14 cellular contexts compared by ENCODE assay signal in genomic region chr16:57630931-57631845, GRCh38. TPM values are rescaled to one million over a fixed set of nuclear protein-coding genes. Genes with fewer than 3 reads are reported as not detected.
DNase-seq lines count a peak whose midpoint lies in the region; ATAC-seq, FAIRE-seq and TF ChIP-seq lines count a peak whose summit lies in the region.
"Had no signal": no experiment of that assay in that cellular context is flagged by ENCODE, and none has a peak within 500 bp of the region (broad histone marks: within the 10 kb centered on the region; RNA-seq: fewer than 3 reads in every experiment).

No MANE protein-coding gene starts in this region.

- H3K4me2 ChIP-seq in neural progenitor cell = no peak overlapping the region

- no peaks in the 10 kb centered on the region for H4K20me1 ChIP-seq in neural progenitor cell (ENCODE audit: low read depth)

- DNase-seq in left ventricle myocardium inferior (no peak), Right ventricle myocardium inferior (ENCODE audit: missing footprints) (no peak), endodermal cell (peak; percentile 56), neural progenitor cell (ENCODE audit: low spot score) (no peak), uterus (no peak), frontal cortex (ENCODE audit: low spot score in 2 of 2) (no peak)
- DNase-seq: activated CD4-positive, alpha-beta T cell treated with anti-CD3 and anti-CD28 coated beads for 48 hours; DMS79; PC-3; small intestine had no signal

- no peak overlapping the region for H2AFZ ChIP-seq in neural progenitor cell (replicated peaks)

- 89 to 93% methylated on average over 5 to 19 of the region's 21 CpGs for WGBS in endodermal cell (ENCODE audit: insufficient coverage in 1 of 2, insufficient read length in 1 of 2), 2 experiments

- no peaks in the 10 kb centered on the region for H3K36me3 ChIP-seq in left ventricle myocardium inferior
- no peaks in the 10 kb centered on the region for H3K36me3 ChIP-seq in endodermal cell (ENCODE audit: control insufficient read depth, insufficient read depth, low read length)
- no peaks in the 10 kb centered on the region for H3K36me3 ChIP-seq in neural progenitor cell
- H3K36me3 ChIP-seq in uterus = no peaks in the 10 kb centered on the region

- no peak for TF ChIP-seq CTCF in left ventricle myocardium inferior (IDR thresholded peaks at IDR 0.05; ENCODE audit: borderline replicate concordance)
- TF ChIP-seq CTCF in endodermal cell (conservative IDR thresholded peaks at IDR 0.05) = no peak
- TF ChIP-seq CTCF in neural progenitor cell (IDR thresholded peaks at IDR 0.05) = no peak
- no peak for TF ChIP-seq CTCF in uterus (IDR thresholded peaks at IDR 0.05)

- peaks cover 72% of the 10 kb centered on the region for H3K4me1 ChIP-seq in left ventricle myocardium inferior
- peaks cover 2% of the 10 kb centered on the region for H3K4me1 ChIP-seq in endodermal cell (ENCODE audit: control insufficient read depth, insufficient read depth, low read length)
- H3K4me1 ChIP-seq in neural progenitor cell = peaks cover 17% of the 10 kb centered on the region
- peaks cover 5% of the 10 kb centered on the region in 2 donors for H3K4me1 ChIP-seq in uterus

- ATAC-seq in Right ventricle myocardium inferior (no peak), HG02642 (IDR thresholded peaks at IDR 0.05; ENCODE audit: poor library complexity, unreplicated experiment) (no peak)
- ATAC-seq in stimulated activated memory B cell treated with anti-CD40 and anti-IgM and Interleukin-4, amounts not matched to agents 10 μg/mL and 1 μg/mL and 100 μg/mL, for 72 hours = no peak
- ATAC-seq: PC-3 had no signal

- H3K9ac ChIP-seq in endodermal cell (ENCODE audit: extremely low read depth, low read length, poor library complexity, severe bottlenecking) (no peak overlapping the region), neural progenitor cell (no peak overlapping the region)

- H3K9me3 ChIP-seq in left ventricle myocardium inferior (replicated peaks) = no peaks in the 10 kb centered on the region
- no peaks in the 10 kb centered on the region for H3K9me3 ChIP-seq in endodermal cell (ENCODE audit: control insufficient read depth, low read length)
- no peaks in the 10 kb centered on the region for H3K9me3 ChIP-seq in neural progenitor cell (ENCODE audit: low read depth)
- no peaks in the 10 kb centered on the region for H3K9me3 ChIP-seq in uterus

- H3K79me2 ChIP-seq in neural progenitor cell (ENCODE audit: low read depth) = no peaks in the 10 kb centered on the region

- H3K9me3 Mint-ChIP-seq in endodermal cell (no peaks in the 10 kb centered on the region), neural progenitor cell (no peaks in the 10 kb centered on the region)
- no peaks in the 10 kb centered on the region for H3K9me3 Mint-ChIP-seq in stimulated activated memory B cell treated with anti-CD40 and anti-IgM and Interleukin-4, amounts not matched to agents 10 μg/mL and 1 μg/mL and 100 μg/mL, for 72 hours
- H3K9me3 Mint-ChIP-seq: activated T-helper 2 cell treated with anti-CD3 and anti-CD28 coated beads, Interferon-gamma antibody, Interleukin-2, Interleukin-4, amounts not matched to agents 10 μg/mL and 5 μg/mL and 100 μg/mL, durations not matched to agents 14 hours and 24 hours and 36 hours had no signal

- no peak for FAIRE-seq in frontal cortex (lab: Jason Lieb, UNC)
- FAIRE-seq: small intestine had no signal

- peaks cover 9% of the 10 kb centered on the region for H3F3A ChIP-seq in neural progenitor cell (ENCODE audit: low read depth)

- H3K36me3 Mint-ChIP-seq in endodermal cell (ENCODE audit: low read depth) (no peaks in the 10 kb centered on the region), neural progenitor cell (no peaks in the 10 kb centered on the region)
- H3K36me3 Mint-ChIP-seq in stimulated activated memory B cell treated with anti-CD40 and anti-IgM and Interleukin-4, amounts not matched to agents 10 μg/mL and 1 μg/mL and 100 μg/mL, for 72 hours = no peaks in the 10 kb centered on the region

- H3K27me3 Mint-ChIP-seq in endodermal cell (ENCODE audit: insufficient read depth) = peaks cover 1% of the 10 kb centered on the region
- H3K27me3 Mint-ChIP-seq in neural progenitor cell (ENCODE audit: insufficient read depth, low read depth) = peaks cover 11% of the 10 kb centered on the region
- H3K27me3 Mint-ChIP-seq in stimulated activated memory B cell treated with anti-CD40 and anti-IgM and Interleukin-4, amounts not matched to agents 10 μg/mL and 1 μg/mL and 100 μg/mL, for 72 hours = peaks cover 79% of the 10 kb centered on the region

- H3K27ac ChIP-seq in left ventricle myocardium inferior (replicated peaks) (peak overlapping the region; percentile 93), endodermal cell (ENCODE audit: low read depth, low read length) (peak overlapping the region; percentile 42), neural progenitor cell (no peak overlapping the region), uterus (peak overlapping the region; percentile 79 to 83)

- peak overlapping the region; percentile 0 for H3K27ac Mint-ChIP-seq in endodermal cell
- peak overlapping the region; percentile 98 for H3K27ac Mint-ChIP-seq in neural progenitor cell
- no peak overlapping the region for H3K27ac Mint-ChIP-seq in stimulated activated memory B cell treated with anti-CD40 and anti-IgM and Interleukin-4, amounts not matched to agents 10 μg/mL and 1 μg/mL and 100 μg/mL, for 72 hours

- H3K4me1 Mint-ChIP-seq in endodermal cell (peaks cover 24% of the 10 kb centered on the region), neural progenitor cell (peaks cover 54% of the 10 kb centered on the region)
- H3K4me1 Mint-ChIP-seq in stimulated activated memory B cell treated with anti-CD40 and anti-IgM and Interleukin-4, amounts not matched to agents 10 μg/mL and 1 μg/mL and 100 μg/mL, for 72 hours = peaks cover 9% of the 10 kb centered on the region

- H3K4me3 ChIP-seq in left ventricle myocardium inferior (peak overlapping the region; percentile 70), endodermal cell (ENCODE audit: low read length) (no peak overlapping the region), neural progenitor cell (no peak overlapping the region), uterus (no peak overlapping the region)

- intact Hi-C loops in left ventricle myocardium inferior (cut with micrococcal nuclease) = no loop called here
- intact Hi-C loops in Right ventricle myocardium inferior (cut with DNase I) = no loop called here
- intact Hi-C loops in uterus (cut with DNase I; ENCODE audit: low total_unique reads) = no loop called here

- H3K27me3 ChIP-seq in left ventricle myocardium inferior (ENCODE audit: low read depth) (peaks cover 24% of the 10 kb centered on the region), endodermal cell (ENCODE audit: control insufficient read depth, insufficient read depth, low read length, poor library complexity, severe bottlenecking) (no peaks in the 10 kb centered on the region), neural progenitor cell (no peaks in the 10 kb centered on the region), uterus (no peaks in the 10 kb centered on the region)

- H3K4me3 Mint-ChIP-seq in endodermal cell = no peak overlapping the region
- no peak overlapping the region for H3K4me3 Mint-ChIP-seq in neural progenitor cell
- H3K4me3 Mint-ChIP-seq in stimulated activated memory B cell treated with anti-CD40 and anti-IgM and Interleukin-4, amounts not matched to agents 10 μg/mL and 1 μg/mL and 100 μg/mL, for 72 hours = no peak overlapping the region

- TF ChIP-seq POLR2A in uterus (IDR thresholded peaks at IDR 0.05) = no peak

RNA-seq across cellular contexts. Expression of gene ADGRG1, which starts 2.8 kb away (rescaled TPM):
- total RNA-seq in left ventricle myocardium inferior (21.3 TPM), Right ventricle myocardium inferior (23.1 TPM), endodermal cell (under 1 TPM; 0.64 TPM), neural progenitor cell (ENCODE audit: low replicate concordance) (8.0 and 17.5 TPM in 2 replicates), uterus (10 to 100 TPM in 1 of 4 donors, 1 to 10 TPM in 3; 6.5 to 87.0 (median 7.8) TPM), frontal cortex (19.6 TPM)
- polyA plus RNA-seq in endodermal cell (2013, experiment 1 of 2) = 122 TPM
- 97.9 TPM for polyA plus RNA-seq in endodermal cell (2013, experiment 2 of 2)

RNA-seq across cellular contexts. Expression of gene ADGRG3, which starts 36.9 kb away (rescaled TPM):
- total RNA-seq in left ventricle myocardium inferior (0.36 TPM), Right ventricle myocardium inferior (0.87 TPM), endodermal cell (not detected), neural progenitor cell (ENCODE audit: low replicate concordance) (not detected in 2 replicates), uterus (1 to 10 TPM in 3 of 4 donors, not detected in 1; 1.0 to 3.2 (median 2.5) TPM), frontal cortex (not detected)
- polyA plus RNA-seq in endodermal cell (2013, experiment 1 of 2) = 0.39 TPM
- 0.21 TPM for polyA plus RNA-seq in endodermal cell (2013, experiment 2 of 2)
- total RNA-seq: activated T-helper 2 cell treated with anti-CD3 and anti-CD28 coated beads, Interferon-gamma antibody, Interleukin-2, Interleukin-4, amounts not matched to agents 10 μg/mL and 5 μg/mL and 100 μg/mL, durations not matched to agents 14 hours and 24 hours and 36 hours; PC-3; T-helper 1 cell treated with Interleukin-12 subunit alpha and Interleukin-12 subunit beta and Interleukin-4 antibody, amounts not matched to agents 30 ng/mL and 1 ng/mL, for 36 hours had no signal
